In the genomic region with DNA sequence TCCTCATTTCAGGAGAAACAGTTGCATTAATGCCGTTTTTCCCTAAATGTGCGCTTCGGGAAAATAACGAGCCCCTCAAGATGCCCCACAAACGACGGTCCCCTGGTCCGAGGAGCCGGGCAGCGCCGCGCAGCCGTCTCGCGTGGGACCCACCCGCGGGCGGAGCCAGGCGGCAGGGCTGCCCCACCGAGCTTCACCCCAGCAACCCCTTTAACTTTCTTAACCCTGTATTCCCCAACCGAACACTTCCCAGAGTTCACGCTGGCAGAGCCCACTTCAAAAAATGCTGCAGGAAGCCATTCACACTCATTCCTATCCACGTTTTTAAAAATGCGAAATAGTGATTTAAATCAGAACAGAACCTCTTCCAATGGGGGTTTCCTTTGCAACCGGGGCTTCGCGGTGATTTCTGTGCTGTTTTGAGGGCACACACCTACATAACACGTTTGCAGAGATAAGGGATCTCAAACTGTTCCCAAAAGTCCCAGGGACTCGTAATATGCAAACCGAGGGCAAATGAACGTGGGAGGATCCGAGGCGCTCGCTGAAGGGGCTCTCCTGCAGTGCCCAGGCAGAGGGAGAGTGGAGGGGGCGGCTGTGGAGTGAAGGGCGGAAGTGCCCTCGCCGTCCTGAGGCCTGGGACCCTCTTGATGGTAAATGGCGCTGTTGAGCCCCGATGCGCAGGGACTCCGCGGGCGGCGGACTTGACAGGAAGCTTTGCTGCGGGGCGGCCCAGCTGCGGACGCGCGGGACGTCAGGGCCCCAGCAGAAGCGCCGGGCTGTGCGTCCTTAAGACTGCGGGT, we compare ENCODE assay signal across 8 cellular contexts.
DNase-seq lines count a peak whose midpoint lies in the region; ATAC-seq and TF ChIP-seq lines count a peak whose summit lies in the region.

No MANE protein-coding gene starts in this region.

- H3K36me3 ChIP-seq in parathyroid adenoma (ENCODE audit: control insufficient read depth, insufficient read depth, low read length): no peaks in the 10 kb centered on the region

- H3K4me3 ChIP-seq in AG10803 (ENCODE audit: low read length) (peak overlapping the region; percentile 65), parathyroid adenoma (ENCODE audit: low read depth, low read length) (peak overlapping the region; percentile 66)

- DNase-seq in AG10803 (ENCODE audit: low read depth) (peak; percentile 38), NCI-H82 treated with DMSO at 0.1 percent for 48 hours (lab: John Stamatoyannopoulos, UW; ENCODE audit: unreplicated experiment) (peak; percentile 26), glutamatergic neuron (peak; percentile 72), NCI-H2107 (lab: John Stamatoyannopoulos, UW) (no peak)
- DNase-seq in activated effector memory CD4-positive, alpha-beta T cell treated with anti-CD3 and anti-CD28 coated beads, Interleukin-2, amount 50 U/mL, for 16 hours: peak; percentile 75

- peak overlapping the region; percentile 96 for H3K4me2 ChIP-seq in parathyroid adenoma (ENCODE audit: low read length)

- H2AFZ ChIP-seq in parathyroid adenoma: peak overlapping the region; percentile 77

- no peaks in the 10 kb centered on the region for H3K4me1 ChIP-seq in parathyroid adenoma

- peaks cover 1% of the 10 kb centered on the region for H3K4me1 Mint-ChIP-seq in glutamatergic neuron (ENCODE audit: low read depth, unreplicated experiment)

- ATAC-seq in GM18870 (IDR thresholded peaks at IDR 0.05; ENCODE audit: unreplicated experiment) (peak; percentile 64), HG03039 (IDR thresholded peaks at IDR 0.05; ENCODE audit: unreplicated experiment) (peak; percentile 81)

- H3K9me3 ChIP-seq in parathyroid adenoma (ENCODE audit: control insufficient read depth, low read length): no peaks in the 10 kb centered on the region

- H3K27ac ChIP-seq in parathyroid adenoma: no peak overlapping the region

- no peak overlapping the region for H3K27ac Mint-ChIP-seq in glutamatergic neuron (ENCODE audit: unreplicated experiment)

- no peaks in the 10 kb centered on the region for H3K79me2 ChIP-seq in parathyroid adenoma

- H3K27me3 ChIP-seq in parathyroid adenoma (ENCODE audit: control insufficient read depth, insufficient read depth, low read length): no peaks in the 10 kb centered on the region

- H3K9ac ChIP-seq in parathyroid adenoma: no peak overlapping the region

- H3K4me3 Mint-ChIP-seq in glutamatergic neuron (ENCODE audit: unreplicated experiment): peak overlapping the region; percentile 93

- no peaks in the 10 kb centered on the region for H3K27me3 Mint-ChIP-seq in glutamatergic neuron (ENCODE audit: unreplicated experiment)

- H3K9me3 Mint-ChIP-seq in glutamatergic neuron (ENCODE audit: unreplicated experiment): peaks cover 1% of the 10 kb centered on the region

- no peaks in the 10 kb centered on the region for H3K36me3 Mint-ChIP-seq in glutamatergic neuron (ENCODE audit: unreplicated experiment)

- TF ChIP-seq CTCF in AG10803 (conservative IDR thresholded peaks at IDR 0.05; ENCODE audit: low read length) (no peak), glutamatergic neuron (IDR thresholded peaks at IDR 0.05; ENCODE audit: partially characterized antibody, unreplicated experiment) (no peak), parathyroid adenoma (IDR thresholded peaks at IDR 0.05) (no peak)
